In the genomic region with DNA sequence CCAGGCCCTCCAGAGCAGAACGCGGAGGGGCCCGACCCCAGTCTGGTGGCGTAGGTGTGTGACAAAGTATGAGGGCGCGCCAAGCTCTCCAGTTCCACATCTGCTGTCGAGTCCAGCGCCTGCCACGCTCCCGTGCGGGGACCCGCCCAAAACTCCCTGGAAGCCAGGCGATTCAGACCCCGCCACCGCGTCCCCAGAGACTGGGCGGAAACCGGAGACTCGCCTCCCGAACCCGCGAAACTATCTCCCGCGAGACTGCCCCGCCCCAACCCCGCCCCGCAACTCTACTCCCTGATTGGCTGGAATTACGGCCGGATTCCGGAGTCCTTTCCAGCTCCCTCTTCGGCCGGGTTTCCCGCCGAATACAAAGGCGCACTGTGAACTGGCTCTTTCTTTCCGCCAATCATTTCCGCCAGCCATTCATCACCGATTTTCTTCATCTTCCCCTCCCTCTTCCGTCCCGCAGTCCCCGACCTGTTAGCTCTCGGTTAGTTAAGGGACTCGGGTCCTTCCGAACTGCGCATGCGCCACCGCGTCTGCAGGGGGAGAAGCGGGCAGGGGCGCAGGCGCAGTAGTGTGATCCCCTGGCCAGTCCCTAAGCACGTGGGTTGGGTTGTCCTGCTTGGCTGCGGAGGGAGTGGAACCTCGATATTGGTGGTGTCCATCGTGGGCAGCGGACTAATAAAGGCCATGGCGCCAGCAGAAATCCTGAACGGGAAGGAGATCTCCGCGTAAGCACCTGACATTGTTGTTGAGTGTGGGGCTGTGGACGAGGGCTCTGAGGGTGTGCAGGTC, we compare ENCODE assay signal across 8 cellular contexts. TPM values are rescaled to one million over a fixed set of nuclear protein-coding genes. Genes with fewer than 3 reads are reported as not detected.
A peak's percentile ranks its signal among the peaks of the same experiment; 100 is the strongest.
DNase-seq lines count a peak whose midpoint lies in the region; ATAC-seq, FAIRE-seq and TF ChIP-seq lines count a peak whose summit lies in the region.

A gene (plus strand): TSS at position 616 of the 795 bp plus-strand sequence. CDS start 75 bp downstream, at position 691.

- H4K20me1 ChIP-seq in OCI-LY7 (ENCODE audit: insufficient read depth, low read length) = peaks cover 20% of the 10 kb centered on the region
- no peaks in the 10 kb centered on the region for H4K20me1 ChIP-seq in endothelial cell of umbilical vein (replicated peaks; ENCODE audit: control insufficient read depth, extremely low read depth, insufficient read depth, low read length)

- FAIRE-seq in D721Med (lab: Jason Lieb, UNC) (no peak), endothelial cell of umbilical vein (lab: Jason Lieb, UNC) (peak; percentile 94)

- ATAC-seq in GM21526 (IDR thresholded peaks at IDR 0.05; ENCODE audit: low FRiP score, unreplicated experiment) = peak; percentile 69

- peak within 1 kb of the TSS; percentile 94 for H3K9ac ChIP-seq in endothelial cell of umbilical vein (replicated peaks; ENCODE audit: extremely low read depth, insufficient read depth, low read length)

- H3K4me3 ChIP-seq in OCI-LY7 (ENCODE audit: low read depth, low read length, poor library complexity, severe bottlenecking) = peak within 1 kb of the TSS; percentile 85
- peak within 1 kb of the TSS; percentile 56 to 94 (median 88) for H3K4me3 ChIP-seq in endothelial cell of umbilical vein (replicated peaks in 1 of 3; ENCODE audit: insufficient read depth in 1 of 3, low read depth in 1 of 3, low read length in 3 of 3)

- POLR2A ChIA-PET in OCI-LY7 (lab: Charles Lee) (interaction anchor here (0.6 to 3.4 kb wide), 20 partner anchors 8 to 594 kb away, joined by 3 to 18 read pairs (median 4); no protein-coding TSS in a partner anchor), endothelial cell of umbilical vein (lab: Charles Lee) (interaction anchor here (0.6 to 2.1 kb wide), 10 partner anchors 9 to 957 kb away, joined by 3 to 12 read pairs (median 4); a partner anchor contains a TSS)

- BruUV-seq in OCI-LY7 (replicated peaks; lab: Mats Ljungman, UMichigan) = no TSS peak
- no TSS peak for BruUV-seq in endothelial cell of umbilical vein (replicated peaks; lab: Mats Ljungman, UMichigan)

- DNase-seq in D721Med (ENCODE audit: insufficient read length, low spot score) (peak; percentile 82), HuH-7.5 (ENCODE audit: low spot score) (peak; percentile 91), OCI-LY7 (ENCODE audit: low spot score) (peak; percentile 98), activated T-cell treated with anti-CD3 and anti-CD28 coated beads for 1 hour (ENCODE audit: low read depth) (peak; percentile 96), endothelial cell of umbilical vein (ENCODE audit: low read depth, low spot score) (peak; percentile 99), midbrain (lab: John Stamatoyannopoulos, UW) (peak; percentile 99)
- DNase-seq in stimulated activated CD8-positive, alpha-beta memory T cell treated with anti-CD3 and anti-CD28 coated beads, Interleukin-2, amount 100 ng/mL, for 1 hour (ENCODE audit: low read depth in 2 of 2) = peak; percentile 88 to 96

- H3K9me2 ChIP-seq in OCI-LY7 (ENCODE audit: insufficient read depth, low read length) = no peaks in the 10 kb centered on the region

- H2AFZ ChIP-seq in OCI-LY7 (ENCODE audit: low read length) (peak within 1 kb of the TSS; percentile 59; the same call in 1 of the 2 replicates), endothelial cell of umbilical vein (ENCODE audit: low read depth, low read length) (peak within 1 kb of the TSS; percentile 77)

- dilution Hi-C loops in endothelial cell of umbilical vein (cut with MboI; ENCODE audit: extremely low pct_ligation_motif_present, low sequenced_read_pairs) = no loop called here

- H3K36me3 ChIP-seq in OCI-LY7 (ENCODE audit: insufficient read depth, low read length) (peaks cover 32% of the 10 kb centered on the region), endothelial cell of umbilical vein (ENCODE audit: control insufficient read depth in 2 of 2, extremely low read depth in 1 of 2, insufficient read depth in 2 of 2, low read length in 2 of 2) (peaks cover 0 to 3% of the 10 kb centered on the region in 2 experiments)

- H3K4me2 ChIP-seq in OCI-LY7 (ENCODE audit: low read length) = peak within 1 kb of the TSS; percentile 82
- H3K4me2 ChIP-seq in endothelial cell of umbilical vein (ENCODE audit: insufficient read depth, low read length) = peak within 1 kb of the TSS; percentile 100

- H3K4me1 ChIP-seq in OCI-LY7 (ENCODE audit: insufficient read depth, low read length, poor library complexity, severe bottlenecking) (peaks cover 26% of the 10 kb centered on the region), endothelial cell of umbilical vein (ENCODE audit: control insufficient read depth, extremely low read depth, insufficient read depth, low read length) (peaks cover 16% of the 10 kb centered on the region)

- peak; percentile 48 for TF ChIP-seq POLR2A in endothelial cell of umbilical vein (IDR thresholded peaks at IDR 0.05; ENCODE audit: low read depth, low read length)

- H3K9me3 ChIP-seq in OCI-LY7 (ENCODE audit: low read length) (no peaks in the 10 kb centered on the region), endothelial cell of umbilical vein (replicated peaks; ENCODE audit: control insufficient read depth, insufficient read depth, low read length) (no peaks in the 10 kb centered on the region)

- no peaks in the 10 kb centered on the region for H3K27me3 ChIP-seq in endothelial cell of umbilical vein (ENCODE audit: control insufficient read depth in 2 of 2, insufficient read depth in 2 of 2, low read length in 2 of 2)

- no peaks in the 10 kb centered on the region for H3K9me1 ChIP-seq in endothelial cell of umbilical vein (replicated peaks; ENCODE audit: control insufficient read depth, extremely low read depth, insufficient read depth, low read length)

- intact Hi-C loops in OCI-LY7 (cut with micrococcal nuclease; ENCODE audit: unreplicated experiment) (loop anchor here (1.0 to 5.0 kb wide), 3 partner anchors 50 to 151 kb away; a partner anchor contains a TSS), endothelial cell of umbilical vein (cut with micrococcal nuclease) (loop anchor here (1.0 to 10.0 kb wide), 4 partner anchors 41 to 533 kb away; a partner anchor contains a TSS)

- CTCF ChIA-PET in OCI-LY7 (lab: Charles Lee; ENCODE audit: unreplicated experiment) (interaction anchor here (0.6 to 1.5 kb wide), 4 partner anchors 10 to 357 kb away, joined by 3 read pairs; no protein-coding TSS in a partner anchor), endothelial cell of umbilical vein (lab: Charles Lee) (interaction anchor here (0.6 to 2.5 kb wide), 20 partner anchors 10 to 1090 kb away, joined by 3 to 14 read pairs (median 4); a partner anchor contains a TSS)

- TF ChIP-seq CTCF in D721Med (IDR thresholded peaks at IDR 0.05; ENCODE audit: insufficient read depth, missing control alignments) = no peak
- no peak for TF ChIP-seq CTCF in OCI-LY7 (conservative IDR thresholded peaks at IDR 0.05; ENCODE audit: low read length)
- TF ChIP-seq CTCF in endothelial cell of umbilical vein (IDR thresholded peaks at IDR 0.05; ENCODE audit: extremely low read depth in 1 of 2, insufficient read depth in 1 of 2, low read depth in 1 of 2, low read length in 2 of 2) = no peak

- H3K27ac ChIP-seq in OCI-LY7 (ENCODE audit: low read depth, low read length, poor library complexity, severe bottlenecking) (peak within 1 kb of the TSS; percentile 78), endothelial cell of umbilical vein (ENCODE audit: insufficient read depth, low read depth, low read length) (peak within 1 kb of the TSS; percentile 68)

- H3K79me2 ChIP-seq in OCI-LY7 (ENCODE audit: insufficient read depth, low read depth, low read length) (peaks cover 63% of the 10 kb centered on the region), endothelial cell of umbilical vein (ENCODE audit: control insufficient read depth, insufficient read depth, low read length) (peaks cover 35% of the 10 kb centered on the region)

TF ChIP-seq in endothelial cell of umbilical vein, 7 proteins besides CTCF, POLR2A, EP300 and RAD21:
- TF ChIP-seq, protein P1, sequence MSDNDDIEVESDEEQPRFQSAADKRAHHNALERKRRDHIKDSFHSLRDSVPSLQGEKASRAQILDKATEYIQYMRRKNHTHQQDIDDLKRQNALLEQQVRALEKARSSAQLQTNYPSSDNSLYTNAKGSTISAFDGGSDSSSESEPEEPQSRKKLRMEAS (IDR thresholded peaks at IDR 0.05; ENCODE audit: insufficient read depth, insufficient read length) = peak; percentile 97
- TF ChIP-seq EZH2 (IDR thresholded peaks at IDR 0.05; ENCODE audit: borderline replicate concordance, low read depth, low read length, severe bottlenecking) = no peak
- peak; percentile 97 for TF ChIP-seq MYC (IDR thresholded peaks at IDR 0.05; ENCODE audit: low read depth, low read length)
- no peak for TF ChIP-seq FOS (IDR thresholded peaks at IDR 0.05; ENCODE audit: borderline replicate concordance, insufficient read depth, low read length)
- no peak for TF ChIP-seq GATA2 (IDR thresholded peaks at IDR 0.05; ENCODE audit: insufficient read depth, insufficient read length, low read depth, low read length)
- TF ChIP-seq JUN (IDR thresholded peaks at IDR 0.05; ENCODE audit: borderline replicate concordance, insufficient read depth, insufficient read length, low read depth) = no peak
- peak; percentile 52 for TF ChIP-seq POLR2AphosphoS5 (IDR thresholded peaks at IDR 0.05; ENCODE audit: insufficient read depth, low read depth, low read length)

RNA-seq across cellular contexts. Expression of the gene that starts here (rescaled TPM):
- total RNA-seq in OCI-LY7 (2014; rRNA removed; shearing (Covaris generic)) = 73.7 and 100 TPM in 2 replicates
- total RNA-seq in OCI-LY7 (2022) (163 and 166 TPM in 2 replicates), endothelial cell of umbilical vein (104 and 114 TPM in 2 replicates)
- 18.9 and 26.3 TPM in 2 replicates for polyA plus RNA-seq in endothelial cell of umbilical vein
- polyA plus RNA-seq in endothelial cell of umbilical vein (2011; cell fraction: cytosol; rRNA removed) = 28.2 and 37.3 TPM in 2 replicates
- 58.6 and 64.1 TPM in 2 replicates for polyA plus RNA-seq in endothelial cell of umbilical vein (2011; cell fraction: nucleus; rRNA removed)
- 54.2 and 84.8 TPM in 2 replicates for polyA plus RNA-seq in endothelial cell of umbilical vein (2012)
- 49.4 and 68.1 TPM in 2 replicates for polyA minus RNA-seq in endothelial cell of umbilical vein
- polyA minus RNA-seq in endothelial cell of umbilical vein (2011; cell fraction: cytosol; rRNA and poly(A)+ RNA removed) = 143 TPM
- polyA minus RNA-seq in endothelial cell of umbilical vein (2011; cell fraction: nucleus; rRNA and poly(A)+ RNA removed) = 39.9 and 65.6 TPM in 2 replicates

Comparison
In these comparisons a context has a peak if more than half of its experiments do, and no peak if none do; other contexts are left out.
1. Peak in every context shown above with its lines: DNase-seq, ATAC-seq, H3K4me3 ChIP-seq and H3K27ac ChIP-seq.